ENCODE assay signal across 30 cellular contexts in the genomic region with DNA sequence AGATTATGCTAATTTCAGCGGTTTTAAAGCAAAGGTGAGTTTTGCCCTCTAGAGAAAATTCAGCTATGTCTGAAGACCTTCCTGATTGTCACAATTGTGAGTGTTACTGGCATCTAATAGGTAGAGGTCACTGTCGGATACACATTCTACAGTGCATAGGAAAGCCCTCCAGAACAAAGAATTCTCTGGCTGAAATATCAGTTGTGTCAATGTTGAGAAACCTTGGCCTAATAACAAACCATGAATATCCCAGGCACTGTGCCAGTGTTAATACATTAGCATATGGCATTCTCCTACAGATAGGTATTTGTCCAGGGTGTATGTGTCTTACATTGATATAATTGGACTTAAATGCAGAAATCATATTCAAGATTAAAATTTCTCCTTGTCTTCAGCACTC.
"Had no signal": no experiment of that assay in that cellular context is flagged by ENCODE, and none has a peak within 500 bp of the region (broad histone marks: within the 10 kb centered on the region; RNA-seq: fewer than 3 reads in every experiment).

No MANE protein-coding gene starts in this region.

- DNase-seq: activated CD4-positive, alpha-beta memory T cell treated with anti-CD3 and anti-CD28 coated beads, Interleukin-2, amount 10 ng/mL, durations not matched to agents 7 days and 5 days; activated CD4-positive, alpha-beta T cell treated with anti-CD3 and anti-CD28 coated beads, Interleukin-2, amount 10 ng/mL, durations not matched to agents 7 days and 5 days; activated CD4-positive, CD25-positive, alpha-beta regulatory T cell treated with anti-CD3 and anti-CD28 coated beads, Interleukin-2, amount 50 U/mL, for 72 hours; activated CD8-positive, alpha-beta memory T cell treated with anti-CD3 and anti-CD28 coated beads, Interleukin-2, amount 50 U/mL, for 48 hours; activated gamma-delta T cell treated with Interleukin-2 at 50 U/mL for 16 hours; activated naive CD4-positive, alpha-beta T cell treated with anti-CD3 and anti-CD28 coated beads, Interleukin-2, amount 50 U/mL, for 16 hours; activated T-cell treated with anti-CD3 and anti-CD28 coated beads, Interleukin-2, amount 50 U/mL, for 24 hours; amniotic stem cell; central memory CD4-positive, alpha-beta T cell; effector memory CD4-positive, alpha-beta T cell; erythroblast; gastrocnemius medialis; glutamatergic neuron; left colon; midbrain; natural killer cell; occipital lobe; psoas muscle; sigmoid colon; small intestine; stimulated activated CD4-positive, alpha-beta T cell treated with anti-CD3 and anti-CD28 coated beads, Interleukin-4, amount 100 ng/mL, for 24 hours; T-helper 2 cell; trophoblast cell; uterus had no signal

- H3K4me1 ChIP-seq: gastrocnemius medialis, neural progenitor cell, parathyroid adenoma, psoas muscle, sigmoid colon, uterus had no signal

- H3K36me3 ChIP-seq: gastrocnemius medialis, neural progenitor cell, sigmoid colon, thoracic aorta, uterus had no signal

- H3K27ac ChIP-seq: coronary artery, gastrocnemius medialis, neural progenitor cell, parathyroid adenoma, psoas muscle, sigmoid colon, thoracic aorta, uterus had no signal

- H3K4me3 ChIP-seq: coronary artery, dorsolateral prefrontal cortex, gastrocnemius medialis, neural progenitor cell, psoas muscle, sigmoid colon, thoracic aorta, uterus had no signal

- ATAC-seq: gastrocnemius medialis; left colon; natural killer cell; psoas muscle; stimulated activated effector memory CD8-positive, alpha-beta T cell treated with anti-CD3 and anti-CD28 coated beads, Interleukin-12 subunit alpha, Interleukin-12 subunit beta, amount 100 ng/mL, for 72 hours had no signal

- H3K9me3 ChIP-seq: gastrocnemius medialis, psoas muscle, sigmoid colon, thoracic aorta had no signal

- H3K27me3 ChIP-seq: dorsolateral prefrontal cortex, gastrocnemius medialis, neural progenitor cell, sigmoid colon, uterus had no signal
